ENCODE assay signal across 17 cellular contexts in the genomic region with DNA sequence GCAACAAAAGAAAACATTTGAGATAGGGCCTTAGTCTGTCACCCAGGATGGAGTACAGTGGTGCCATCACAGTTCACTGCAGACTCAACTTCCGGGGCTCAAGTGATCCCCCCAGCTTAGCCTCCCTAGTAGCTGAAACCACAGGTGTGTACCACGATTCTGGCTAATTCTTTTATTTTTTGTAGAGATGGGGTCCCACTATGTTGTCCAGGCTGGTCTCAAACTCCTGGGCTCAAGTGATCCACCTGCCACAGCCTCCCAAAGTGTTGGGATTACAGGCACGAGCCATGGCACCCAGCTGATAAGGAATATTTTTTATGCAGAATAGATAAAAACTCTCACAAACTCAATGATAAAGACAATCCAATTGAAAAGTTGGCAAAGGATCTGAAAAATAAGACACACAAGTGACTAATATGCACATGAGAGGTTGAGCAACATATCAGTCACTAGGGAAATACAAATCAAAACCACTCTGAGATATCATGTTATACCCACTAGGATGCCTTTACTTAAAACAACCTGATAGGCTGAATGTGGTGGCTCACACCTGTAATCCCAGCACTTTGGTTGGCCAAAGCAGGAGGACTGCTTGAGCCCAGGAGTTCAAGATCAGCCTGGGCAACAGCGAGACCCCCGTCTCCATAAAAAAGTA. TPM values are rescaled to one million over a fixed set of nuclear protein-coding genes. Genes with fewer than 3 reads are reported as not detected.
DNase-seq lines count a peak whose midpoint lies in the region; ATAC-seq and TF ChIP-seq lines count a peak whose summit lies in the region.
"Had no signal": no experiment of that assay in that cellular context is flagged by ENCODE, and none has a peak within 500 bp of the region (broad histone marks: within the 10 kb centered on the region; RNA-seq: fewer than 3 reads in every experiment).

No MANE protein-coding gene starts in this region.

- 72 to 87% (median 84%) methylated on average over 5 of the region's 5 CpGs for WGBS in adrenal gland, 4 donors

- H3K27me3 ChIP-seq in skeletal muscle satellite cell (ENCODE audit: control insufficient read depth, insufficient read depth, low read length) (no peaks in the 10 kb centered on the region), adrenal gland (no peaks in the 10 kb centered on the region)
- H3K27me3 ChIP-seq: SJSA1, testis had no signal

- H3K4me3 ChIP-seq in fibroblast of pulmonary artery (replicated peaks; ENCODE audit: low read depth, low read length) (no peak overlapping the region), skeletal muscle satellite cell (ENCODE audit: low read length) (peak overlapping the region; percentile 16), adrenal gland (no peak overlapping the region)
- H3K4me3 ChIP-seq: SJSA1, testis had no signal

- DNase-seq in HS-5 (ENCODE audit: low read depth) (peak; percentile 20), SK-MEL-5 (ENCODE audit: low read depth, low spot score) (peak; percentile 8), fibroblast of pulmonary artery (ENCODE audit: low read depth) (peak; percentile 43), adrenal gland (no peak), glomerular visceral epithelial cell (ENCODE audit: extremely low spot score) (no peak)
- DNase-seq: activated CD4-positive, alpha-beta T cell treated with anti-CD3 and anti-CD28 coated beads for 1 hour; activated effector memory CD4-positive, alpha-beta T cell treated with anti-CD3 and anti-CD28 coated beads, Interleukin-2, amount 50 U/mL, for 16 hours; anterior cingulate cortex; islet precursor cell; KG1; NCI-H446; posterior cingulate gyrus; testis had no signal

- H3K4me1 ChIP-seq in skeletal muscle satellite cell (ENCODE audit: control insufficient read depth, insufficient read depth, low read length) = peaks cover 13% of the 10 kb centered on the region
- no peaks in the 10 kb centered on the region for H3K4me1 ChIP-seq in adrenal gland (replicated peaks in 1 of 2)
- H3K4me1 ChIP-seq: SJSA1, testis had no signal

- H3K9me3 ChIP-seq in skeletal muscle satellite cell (replicated peaks; ENCODE audit: low read length) = no peaks in the 10 kb centered on the region
- H3K9me3 ChIP-seq in adrenal gland (replicated peaks in 1 of 3) = no peaks in the 10 kb centered on the region
- H3K9me3 ChIP-seq: SJSA1, testis had no signal

- H3K27ac ChIP-seq in adrenal gland = no peak overlapping the region
- H3K27ac ChIP-seq: SJSA1, testis had no signal

- in situ Hi-C loops in SK-MEL-5 (cut with HindIII; ENCODE audit: low pct_unique_long_range_greater_than_20kb, low sequenced_read_pairs) = no loop called here

- peak overlapping the region; percentile 1 for H3K4me2 ChIP-seq in skeletal muscle satellite cell (ENCODE audit: low read length)

- no peak for TF ChIP-seq POLR2A in adrenal gland (IDR thresholded peaks at IDR 0.05)

- TF ChIP-seq CTCF in fibroblast of pulmonary artery (IDR thresholded peaks at IDR 0.05; ENCODE audit: low read length, missing control alignments) = no peak
- TF ChIP-seq CTCF in adrenal gland (IDR thresholded peaks at IDR 0.05) = no peak

- peaks cover 20% of the 10 kb centered on the region for H3K36me3 ChIP-seq in skeletal muscle satellite cell (ENCODE audit: insufficient read depth, low read length)
- H3K36me3 ChIP-seq in adrenal gland (replicated peaks in 1 of 2) = peaks cover 0 to 10% of the 10 kb centered on the region in 2 donors

- intact Hi-C loops in adrenal gland (cut with DNase I) = no loop called here

- ATAC-seq in GM18498 (IDR thresholded peaks at IDR 0.05; ENCODE audit: unreplicated experiment) = no peak
- ATAC-seq: natural killer cell treated with Interleukin-12 subunit alpha and Interleukin-12 subunit beta and Interleukin-15 and Interleukin-18, amount 100 ng/mL, for 72 hours had no signal

- no peak overlapping the region for H3K9ac ChIP-seq in skeletal muscle satellite cell (ENCODE audit: low read depth, low read length)

RNA-seq across cellular contexts. Expression of a gene that starts 33.9 kb away (rescaled TPM):
- 5.3 and 6.4 TPM in 2 replicates for total RNA-seq in SK-MEL-5 (2014; rRNA removed; shearing (Covaris generic))
- polyA plus RNA-seq in SK-MEL-5 (2015; cell fraction: cytosol; rRNA removed) = 4.4 and 7.9 TPM in 2 replicates
- polyA plus RNA-seq in SK-MEL-5 (2015; cell fraction: nucleus; rRNA removed) = 14.8 and 21.9 TPM in 2 replicates
- total RNA-seq in skeletal muscle satellite cell (2012; rRNA removed) = 8.1 and 12.7 TPM in 2 replicates
- 10 to 100 TPM; 13.0 to 62.8 (median 15.0) TPM for total RNA-seq in adrenal gland
- polyA plus RNA-seq in adrenal gland = 10 to 100 TPM; 26.9 to 39.5 (median 28.6) TPM

Comparison
In these comparisons a context has a peak if more than half of its experiments do, and no peak if none do; other contexts are left out.
1. DNase-seq: peak in HS-5 (single experiment), SK-MEL-5 (single experiment) and fibroblast of pulmonary artery (single experiment); none in adrenal gland (0 of 7) and glomerular visceral epithelial cell (single experiment).